ENCODE assay signal across 7 cellular contexts in the genomic region with DNA sequence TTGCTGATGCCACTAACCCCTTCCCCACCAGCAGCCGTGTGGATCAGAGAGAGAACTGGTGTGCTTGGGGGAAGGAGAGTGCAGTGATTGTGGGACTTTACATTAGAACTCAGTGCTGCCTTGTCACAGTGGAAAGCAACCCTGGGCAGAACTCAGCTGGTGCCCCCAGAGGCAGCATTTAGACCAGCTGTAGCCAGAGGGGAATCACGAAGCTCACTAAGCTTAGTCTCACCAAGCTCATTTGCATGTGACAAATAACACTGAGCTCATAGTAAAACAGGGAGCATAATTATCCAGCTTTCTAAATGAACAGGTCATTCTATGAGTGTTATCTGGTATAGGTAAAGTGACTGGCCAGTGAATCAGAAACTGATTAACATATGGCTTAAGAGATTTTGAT. TPM values are rescaled to one million over a fixed set of nuclear protein-coding genes. Genes with fewer than 3 reads are reported as not detected.
A peak's percentile ranks its signal among the peaks of the same experiment; 100 is the strongest.
DNase-seq lines count a peak whose midpoint lies in the region; ATAC-seq lines count a peak whose summit lies in the region.

No MANE protein-coding gene starts in this region.

- H3K36me3 Mint-ChIP-seq in naive B cell = peaks cover 5 to 8% of the 10 kb centered on the region in 2 donors

- H3K9me3 Mint-ChIP-seq in naive B cell = peaks cover 0 to 9% (median 6%) of the 10 kb centered on the region in 7 donors

- H3K4me3 Mint-ChIP-seq in naive B cell = no peak overlapping the region

- no peaks in the 10 kb centered on the region for H3K27me3 Mint-ChIP-seq in naive B cell

- DNase-seq in naive B cell (peak; percentile 43), left lobe of liver (ENCODE audit: low spot score) (no peak), dedifferentiated amniotic fluid mesenchymal stem cell (ENCODE audit: extremely low spot score) (no peak), SKM-1 treated with dmso at 0.1 percent for 144 hours (lab: John Stamatoyannopoulos, UW; ENCODE audit: unreplicated experiment) (no peak)

- H3K4me1 Mint-ChIP-seq in naive B cell = peaks cover 19 to 20% (median 19%) of the 10 kb centered on the region in 3 donors

- peak overlapping the region in 4 of 6 donors; percentile 4 to 83 (median 70) for H3K27ac Mint-ChIP-seq in naive B cell

- ATAC-seq in GM18517 (IDR thresholded peaks at IDR 0.05; ENCODE audit: unreplicated experiment) (peak; percentile 72), GM21576 (IDR thresholded peaks at IDR 0.05; ENCODE audit: unreplicated experiment) (peak; percentile 87), HG03521 (IDR thresholded peaks at IDR 0.05; ENCODE audit: unreplicated experiment) (peak; percentile 69), naive B cell (ENCODE audit: low read depth in 2 of 2) (peak; percentile 100), left lobe of liver (no peak)

RNA-seq across cellular contexts. Expression of gene SMAP2, which starts 9.8 kb away (rescaled TPM):
- 100 to 1,000 TPM; 480 to 946 (median 649) TPM for polyA plus RNA-seq in naive B cell (ENCODE audit: low read depth in 6 of 6)
- 36.4 TPM for total RNA-seq in left lobe of liver

RNA-seq across cellular contexts. Expression of gene COL9A2, which starts 46.6 kb away (rescaled TPM):
- polyA plus RNA-seq in naive B cell (ENCODE audit: low read depth in 6 of 6) = 1 to 10 TPM; 1.3 to 5.6 (median 3.2) TPM
- total RNA-seq in left lobe of liver = 0.45 TPM
